Comparison of ENCODE assay signal across 1 cellular context in genomic region chr7:121438017-121438955, GRCh38.
TF ChIP-seq lines count a peak whose summit lies in the region.
"Not testable (repeated sequence)": the region's sequence is repeated elsewhere in the genome, so short reads cannot be mapped to it uniquely, and the experiment has no call there.

No MANE protein-coding gene starts in this region.

TF ChIP-seq in K562, 482 proteins besides CTCF, POLR2A, EP300 and RAD21 (continued from another document):
- TF ChIP-seq ATF3 (IDR thresholded peaks at IDR 0.05) (0 out of 2 replicates have a peak, but pooled peaks have one; percentile 4), ATF3 (CRISPR knock-in tag; conservative IDR thresholded peaks at IDR 0.05) (peak; percentile 24; the same call in 1 of the 2 replicates), DACH1 (IDR thresholded peaks at IDR 0.05; ENCODE audit: partially characterized antibody) (peak; percentile 61), YY1 (IDR thresholded peaks at IDR 0.05; ENCODE audit: borderline replicate concordance in 1 of 3, control insufficient read depth in 1 of 3, extremely low read depth in 1 of 3, insufficient read depth in 3 of 3, insufficient read length in 1 of 3, insufficient replicate concordance in 2 of 3, low read depth in 1 of 3, low read length in 2 of 3) (peak in 2 of 3 experiments; percentile 76 to 81), KLF1 (tag; IDR thresholded peaks at IDR 0.05) (0 out of 2 replicates have a peak, but pooled peaks have one; percentile 26), GATAD2B (IDR thresholded peaks at IDR 0.05; ENCODE audit: borderline replicate concordance) (peak; percentile 57), ATF1 (tag; IDR thresholded peaks at IDR 0.05) (peak; percentile 65), RNF2 (IDR thresholded peaks at IDR 0.05) (peak; percentile 89), ZNF766 (CRISPR knock-in tag; conservative IDR thresholded peaks at IDR 0.05) (peak; percentile 99), FOXK2 (conservative IDR thresholded peaks at IDR 0.05 in 1 of 2, IDR thresholded peaks at IDR 0.05 in 1 of 2; ENCODE audit: low read depth in 2 of 2) (peak; percentile 97 to 99), HMG20A (CRISPR knock-in tag; conservative IDR thresholded peaks at IDR 0.05) (0 out of 2 replicates have a peak, but pooled peaks have one; percentile 13), SMARCC2 (IDR thresholded peaks at IDR 0.05; ENCODE audit: low read depth) (peak; percentile 60; the same call in 1 of the 2 replicates)
- not testable (repeated sequence) for TF ChIP-seq ATF1 (CRISPR knock-in tag; IDR thresholded peaks at IDR 0.05)
TF ChIP-seq in K562: peak in this region for 111; not testable (repeated sequence) for 371.
